33 cellular contexts compared by ENCODE assay signal in genomic region chr4:69147334-69147733, GRCh38. TPM values are rescaled to one million over a fixed set of nuclear protein-coding genes. Genes with fewer than 3 reads are reported as not detected.
"Had no signal": no experiment of that assay in that cellular context is flagged by ENCODE, and none has a peak within 500 bp of the region (broad histone marks: within the 10 kb centered on the region; RNA-seq: fewer than 3 reads in every experiment).

No MANE protein-coding gene starts in this region.

- H3K4me1 Mint-ChIP-seq: activated CD4-positive, alpha-beta T cell treated with anti-CD3 and anti-CD28 coated beads for 36 hours; activated CD8-positive, alpha-beta memory T cell treated with anti-CD3 and anti-CD28 coated beads, Interleukin-2, amount 10 ng/mL, durations not matched to agents 7 days and 5 days; activated naive CD4-positive, alpha-beta T cell treated with anti-CD3 and anti-CD28 coated beads, Interleukin-2, amount 50 U/mL, for 24 hours; activated naive CD8-positive, alpha-beta T cell treated with anti-CD3 and anti-CD28 coated beads, Interleukin-2, amount 50 U/mL, for 24 hours; memory B cell; naive thymus-derived CD4-positive, alpha-beta T cell; stimulated activated memory B cell treated with anti-CD40 and anti-IgM and Interleukin-4, amounts not matched to agents 10 μg/mL and 1 μg/mL and 100 μg/mL, for 72 hours; stimulated activated naive CD8-positive, alpha-beta T cell treated with anti-CD3 and anti-CD28 coated beads, Interleukin-15, amount 100 ng/mL, for 72 hours had no signal

- H3K27ac ChIP-seq: gastroesophageal sphincter, hepatocyte, pancreas, prostate gland, sigmoid colon, upper lobe of left lung, vagina had no signal

- H3K9me3 Mint-ChIP-seq: activated naive CD4-positive, alpha-beta T cell treated with anti-CD3 and anti-CD28 coated beads, Interleukin-2, amount 50 U/mL, for 24 hours; activated naive CD8-positive, alpha-beta T cell treated with anti-CD3 and anti-CD28 coated beads, Interleukin-2, amount 50 U/mL, for 24 hours; activated T-helper 2 cell treated with anti-CD3 and anti-CD28 coated beads, Interferon-gamma antibody, Interleukin-2, Interleukin-4, amounts not matched to agents 10 μg/mL and 5 μg/mL and 100 μg/mL, durations not matched to agents 14 hours and 24 hours and 36 hours; memory B cell; stimulated activated memory B cell treated with anti-CD40 and anti-IgM and Interleukin-4, amounts not matched to agents 10 μg/mL and 1 μg/mL and 100 μg/mL, for 72 hours; stimulated activated naive CD8-positive, alpha-beta T cell treated with anti-CD3 and anti-CD28 coated beads, Interleukin-15, amount 100 ng/mL, for 72 hours had no signal

- H3K36me3 ChIP-seq: gastroesophageal sphincter, pancreas, prostate gland, sigmoid colon, upper lobe of left lung, vagina had no signal

- H3K27ac Mint-ChIP-seq: activated CD4-positive, alpha-beta T cell treated with anti-CD3 and anti-CD28 coated beads for 36 hours; activated CD8-positive, alpha-beta memory T cell treated with anti-CD3 and anti-CD28 coated beads, Interleukin-2, amount 10 ng/mL, durations not matched to agents 7 days and 5 days; activated CD8-positive, alpha-beta T cell treated with anti-CD3 and anti-CD28 coated beads, Interleukin-2, amount 10 ng/mL, durations not matched to agents 7 days and 5 days; activated naive CD4-positive, alpha-beta T cell treated with anti-CD3 and anti-CD28 coated beads, Interleukin-2, amount 50 U/mL, for 24 hours; activated naive CD8-positive, alpha-beta T cell treated with anti-CD3 and anti-CD28 coated beads, Interleukin-2, amount 50 U/mL, for 24 hours; activated T-helper 2 cell treated with anti-CD3 and anti-CD28 coated beads, Interferon-gamma antibody, Interleukin-2, Interleukin-4, amounts not matched to agents 10 μg/mL and 5 μg/mL and 100 μg/mL, durations not matched to agents 14 hours and 24 hours and 36 hours; memory B cell; naive thymus-derived CD4-positive, alpha-beta T cell; stimulated activated memory B cell treated with anti-CD40 and anti-IgM and Interleukin-4, amounts not matched to agents 10 μg/mL and 1 μg/mL and 100 μg/mL, for 72 hours; stimulated activated naive CD8-positive, alpha-beta T cell treated with anti-CD3 and anti-CD28 coated beads, Interleukin-15, amount 100 ng/mL, for 72 hours had no signal

- H3K4me3 ChIP-seq: gastroesophageal sphincter, hepatocyte, pancreas, prostate gland, sigmoid colon, upper lobe of left lung, vagina had no signal

- H3K4me3 Mint-ChIP-seq: activated CD4-positive, alpha-beta T cell treated with anti-CD3 and anti-CD28 coated beads for 36 hours; activated CD8-positive, alpha-beta memory T cell treated with anti-CD3 and anti-CD28 coated beads, Interleukin-2, amount 10 ng/mL, durations not matched to agents 7 days and 5 days; activated CD8-positive, alpha-beta T cell treated with anti-CD3 and anti-CD28 coated beads, Interleukin-2, amount 10 ng/mL, durations not matched to agents 7 days and 5 days; activated naive CD4-positive, alpha-beta T cell treated with anti-CD3 and anti-CD28 coated beads, Interleukin-2, amount 50 U/mL, for 24 hours; activated naive CD8-positive, alpha-beta T cell treated with anti-CD3 and anti-CD28 coated beads, Interleukin-2, amount 50 U/mL, for 24 hours; memory B cell; naive thymus-derived CD4-positive, alpha-beta T cell; stimulated activated memory B cell treated with anti-CD40 and anti-IgM and Interleukin-4, amounts not matched to agents 10 μg/mL and 1 μg/mL and 100 μg/mL, for 72 hours; stimulated activated naive CD8-positive, alpha-beta T cell treated with anti-CD3 and anti-CD28 coated beads, Interleukin-15, amount 100 ng/mL, for 72 hours had no signal

- H3K27me3 ChIP-seq: gastroesophageal sphincter, hepatocyte, pancreas, sigmoid colon, upper lobe of left lung, vagina had no signal

- H3K27me3 Mint-ChIP-seq: activated CD8-positive, alpha-beta memory T cell treated with anti-CD3 and anti-CD28 coated beads, Interleukin-2, amount 10 ng/mL, durations not matched to agents 7 days and 5 days; activated naive CD4-positive, alpha-beta T cell treated with anti-CD3 and anti-CD28 coated beads, Interleukin-2, amount 50 U/mL, for 24 hours; memory B cell; stimulated activated memory B cell treated with anti-CD40 and anti-IgM and Interleukin-4, amounts not matched to agents 10 μg/mL and 1 μg/mL and 100 μg/mL, for 72 hours; stimulated activated naive CD8-positive, alpha-beta T cell treated with anti-CD3 and anti-CD28 coated beads, Interleukin-15, amount 100 ng/mL, for 72 hours had no signal

- DNase-seq: activated CD4-positive, alpha-beta T cell treated with anti-CD3 and anti-CD28 coated beads for 36 hours; activated CD4-positive, CD25-positive, alpha-beta regulatory T cell; activated CD8-positive, alpha-beta memory T cell treated with anti-CD3 and anti-CD28 coated beads, Interleukin-2, amount 10 ng/mL, durations not matched to agents 7 days and 5 days; activated CD8-positive, alpha-beta T cell treated with anti-CD3 and anti-CD28 coated beads, Interleukin-2, amount 10 ng/mL, durations not matched to agents 7 days and 5 days; activated naive CD8-positive, alpha-beta T cell treated with anti-CD3 and anti-CD28 coated beads, Interleukin-2, amount 50 U/mL, for 24 hours; activated T-cell treated with anti-CD3 and anti-CD28 coated beads, Interleukin-2, amount 50 U/mL, for 48 hours; amygdala; caudate nucleus; cortex of kidney; left cardiac atrium; midbrain; naive thymus-derived CD4-positive, alpha-beta T cell; pancreas; retina; sigmoid colon; small intestine; stimulated activated CD4-positive, alpha-beta T cell treated with anti-CD3 and anti-CD28 coated beads, Interleukin-1b, Interleukin-23, amount 100 ng/mL, for 48 hours; stimulated activated CD4-positive, alpha-beta T cell treated with anti-CD3 and anti-CD28 coated beads, Interleukin-4, amount 100 ng/mL, for 4 hours; stimulated activated CD8-positive, alpha-beta memory T cell treated with anti-CD3 and anti-CD28 coated beads, Interleukin-4, amount 100 ng/mL, for 48 hours; stimulated activated naive CD8-positive, alpha-beta T cell treated with anti-CD3 and anti-CD28 coated beads, Interleukin-15, amount 100 ng/mL, for 72 hours; substantia nigra had no signal

- H3K36me3 Mint-ChIP-seq: activated CD8-positive, alpha-beta memory T cell treated with anti-CD3 and anti-CD28 coated beads, Interleukin-2, amount 10 ng/mL, durations not matched to agents 7 days and 5 days; activated naive CD4-positive, alpha-beta T cell treated with anti-CD3 and anti-CD28 coated beads, Interleukin-2, amount 50 U/mL, for 24 hours; memory B cell; naive thymus-derived CD4-positive, alpha-beta T cell; stimulated activated memory B cell treated with anti-CD40 and anti-IgM and Interleukin-4, amounts not matched to agents 10 μg/mL and 1 μg/mL and 100 μg/mL, for 72 hours had no signal

- H3K4me1 ChIP-seq: gastroesophageal sphincter, pancreas, prostate gland, sigmoid colon, upper lobe of left lung, vagina had no signal

- H3K9me3 ChIP-seq: gastroesophageal sphincter, pancreas, prostate gland, sigmoid colon, upper lobe of left lung, vagina had no signal

RNA-seq across cellular contexts. Expression of gene UGT2B7, which starts 51.1 kb away (rescaled TPM):
- total RNA-seq: activated CD4-positive, alpha-beta T cell treated with anti-CD3 and anti-CD28 coated beads for 36 hours; activated CD8-positive, alpha-beta memory T cell treated with anti-CD3 and anti-CD28 coated beads, Interleukin-2, amount 10 ng/mL, durations not matched to agents 7 days and 5 days; activated CD8-positive, alpha-beta T cell treated with anti-CD3 and anti-CD28 coated beads, Interleukin-2, amount 10 ng/mL, durations not matched to agents 7 days and 5 days; activated T-helper 2 cell treated with anti-CD3 and anti-CD28 coated beads, Interferon-gamma antibody, Interleukin-2, Interleukin-4, amounts not matched to agents 10 μg/mL and 5 μg/mL and 100 μg/mL, durations not matched to agents 14 hours and 24 hours and 36 hours; endothelial cell of umbilical vein; fibroblast of lung; fibroblast of villous mesenchyme; gastroesophageal sphincter; left cardiac atrium; naive thymus-derived CD4-positive, alpha-beta T cell; prostate gland; sigmoid colon; vagina had no signal
